Comparison of ENCODE assay signal across 9 cellular contexts in genomic region chr17:39738568-39738901, GRCh38. TPM values are rescaled to one million over a fixed set of nuclear protein-coding genes. Genes with fewer than 3 reads are reported as not detected.
DNase-seq lines count a peak whose midpoint lies in the region; ATAC-seq, FAIRE-seq and TF ChIP-seq lines count a peak whose summit lies in the region.
"Had no signal": no experiment of that assay in that cellular context is flagged by ENCODE, and none has a peak within 500 bp of the region (broad histone marks: within the 10 kb centered on the region; RNA-seq: fewer than 3 reads in every experiment).

No MANE protein-coding gene starts in this region.

- peak overlapping the region; percentile 20; the same call in 1 of the 2 replicates for H4K8ac ChIP-seq in H1 (ENCODE audit: extremely low read depth, insufficient read depth, low read length)

- no peaks in the 10 kb centered on the region for H3K9me3 Mint-ChIP-seq in activated CD4-positive, alpha-beta T cell treated with anti-CD3 and anti-CD28 coated beads, Interleukin-2, amount 10 ng/mL, durations not matched to agents 24 days and 14 days
- no peaks in the 10 kb centered on the region for H3K9me3 Mint-ChIP-seq in neural progenitor cell

- peak overlapping the region; percentile 4 for H3K56ac ChIP-seq in H1 (replicated peaks; ENCODE audit: insufficient read length, low read depth, low read length)

- H4K20me1 ChIP-seq in H1 (replicated peaks in 1 of 2; ENCODE audit: control insufficient read depth in 1 of 2, insufficient read depth in 2 of 2, low read length in 2 of 2) (no peaks in the 10 kb centered on the region), neural progenitor cell (ENCODE audit: low read depth) (no peaks in the 10 kb centered on the region)
- H4K20me1 ChIP-seq: BLaER1 had no signal

- H2BK120ac ChIP-seq in H1 (replicated peaks; ENCODE audit: low read depth, low read length): no peak overlapping the region

- peaks cover 9% of the 10 kb centered on the region for H3K79me1 ChIP-seq in H1 (ENCODE audit: low read depth, low read length)

- TF ChIP-seq CTCF in H1 (IDR thresholded peaks at IDR 0.05; ENCODE audit: control extremely low read depth in 1 of 3, insufficient read depth in 1 of 3, low read depth in 1 of 3, low read length in 3 of 3) (no peak), neural progenitor cell (IDR thresholded peaks at IDR 0.05) (no peak)

- peak overlapping the region; percentile 5 for H4K5ac ChIP-seq in H1 (ENCODE audit: insufficient read length, low read depth, low read length)

- H3K9me3 ChIP-seq in H1 (ENCODE audit: insufficient read depth in 2 of 2, low read depth in 1 of 2, low read length in 1 of 2) (no peaks in the 10 kb centered on the region), neural progenitor cell (ENCODE audit: low read depth) (no peaks in the 10 kb centered on the region)
- H3K9me3 ChIP-seq: BLaER1 had no signal

- no peak overlapping the region for H3K14ac ChIP-seq in H1 (ENCODE audit: insufficient read length)

- no peak for ATAC-seq in HG02840 (IDR thresholded peaks at IDR 0.05; ENCODE audit: low FRiP score, unreplicated experiment)
- ATAC-seq in GM21717 (IDR thresholded peaks at IDR 0.05; ENCODE audit: unreplicated experiment): no peak

- no peak for TF ChIP-seq RAD21 in H1 (IDR thresholded peaks at IDR 0.05 in 1 of 2, conservative IDR thresholded peaks at IDR 0.05 in 1 of 2; ENCODE audit: low read depth in 2 of 2, low read length in 2 of 2)

- no peak for FAIRE-seq in H1 (lab: Jason Lieb, UNC)

- H3K4ac ChIP-seq in H1 (replicated peaks; ENCODE audit: insufficient read length, low read depth, low read length): no peak overlapping the region

- 0% methylated on average over 12 of the region's 13 CpGs; no CpG with 5 or more reads in 1 of the 2 experiments for WGBS in H1 (ENCODE audit: extremely low coverage in 1 of 2, insufficient coverage in 1 of 2, insufficient read length in 1 of 2, insufficient replicate concordance in 2 of 2, low coverage in 1 of 2, low lambda C conversion rate in 2 of 2, missing lambda C conversion rate in 1 of 2), 2 experiments

- peaks cover 25% of the 10 kb centered on the region for H3K4me1 Mint-ChIP-seq in activated CD4-positive, alpha-beta T cell treated with anti-CD3 and anti-CD28 coated beads, Interleukin-2, amount 10 ng/mL, durations not matched to agents 24 days and 14 days
- H3K4me1 Mint-ChIP-seq in neural progenitor cell: peaks cover 15% of the 10 kb centered on the region

- H3K23ac ChIP-seq in H1 (ENCODE audit: insufficient read length): no peak overlapping the region

- no peaks in the 10 kb centered on the region for H3K27me3 ChIP-seq in H1 (replicated peaks in 1 of 4; ENCODE audit: control insufficient read depth in 3 of 4, extremely low read depth in 1 of 4, insufficient read depth in 3 of 4, low read length in 3 of 4)
- H3K27me3 ChIP-seq in neural progenitor cell: peaks cover 29% of the 10 kb centered on the region

- peak overlapping the region; percentile 62 for H3K18ac ChIP-seq in H1 (ENCODE audit: extremely low read depth, low read length)

- H3K9ac ChIP-seq in H1 (replicated peaks in 1 of 4; ENCODE audit: extremely low read depth in 1 of 4, low read depth in 3 of 4, low read length in 3 of 4): peak overlapping the region; percentile 64 to 83 (median 80)
- no peak overlapping the region for H3K9ac ChIP-seq in neural progenitor cell
- H3K9ac ChIP-seq: BLaER1 had no signal

- H3K4me3 Mint-ChIP-seq in activated CD4-positive, alpha-beta T cell treated with anti-CD3 and anti-CD28 coated beads, Interleukin-2, amount 10 ng/mL, durations not matched to agents 24 days and 14 days: peak overlapping the region; percentile 80
- peak overlapping the region; percentile 74 for H3K4me3 Mint-ChIP-seq in neural progenitor cell

- H3K36me3 ChIP-seq in H1 (ENCODE audit: control insufficient read depth in 2 of 4, insufficient read depth in 4 of 4, low read length in 3 of 4) (peaks cover 4 to 12% (median 6%) of the 10 kb centered on the region in 4 experiments; a peak in 5 of 8 replicates), neural progenitor cell (no peaks in the 10 kb centered on the region)
- H3K36me3 ChIP-seq: BLaER1 had no signal

- H2BK20ac ChIP-seq in H1 (ENCODE audit: low read length): no peak overlapping the region

- no peak overlapping the region for H2AK5ac ChIP-seq in H1 (ENCODE audit: low read depth, low read length)

- DNase-seq in NCI-H2196 (lab: John Stamatoyannopoulos, UW; ENCODE audit: unreplicated experiment) (peak; percentile 31), NCI-H2196 treated with DMSO at 0.1 percent for 48 hours (lab: John Stamatoyannopoulos, UW; ENCODE audit: unreplicated experiment) (no peak), H1 (ENCODE audit: low read depth in 1 of 2, low spot score in 2 of 2) (peak in 1 of 2 experiments; percentile 78), neural progenitor cell (ENCODE audit: low spot score) (peak; percentile 58), SHP77 (lab: John Stamatoyannopoulos, UW) (no peak)
- DNase-seq in activated CD4-positive, alpha-beta T cell treated with anti-CD3 and anti-CD28 coated beads, Interleukin-2, amount 10 ng/mL, durations not matched to agents 24 days and 14 days: peak; percentile 85

- CTCF ChIA-PET in H1 (lab: Charles Lee; ENCODE audit: partially characterized antibody): interaction anchor here (2.3 kb wide), 1 partner anchor 8 kb away, joined by 23 read pairs; the partner anchor contains the start of gene MIEN1

- H3K27ac ChIP-seq in H1 (ENCODE audit: low read depth, low read length) (peak overlapping the region; percentile 61; the same call in 1 of the 2 replicates), neural progenitor cell (no peak overlapping the region)
- H3K27ac ChIP-seq: BLaER1 had no signal

- intact Hi-C loops in activated CD4-positive, alpha-beta T cell treated with anti-CD3 and anti-CD28 coated beads, Interleukin-2, amount 10 ng/mL, durations not matched to agents 24 days and 14 days (cut with micrococcal nuclease): no loop called here

- peaks cover 23% of the 10 kb centered on the region for H3K23me2 ChIP-seq in H1 (ENCODE audit: low read depth, low read length)

- H3K4me3 ChIP-seq in H1 (ENCODE audit: extremely low read depth in 1 of 4, insufficient read depth in 2 of 4, low read depth in 3 of 4, low read length in 4 of 4): peak overlapping the region; percentile 54 to 86 (median 82)
- peak overlapping the region; percentile 62 for H3K4me3 ChIP-seq in neural progenitor cell

- H3K4me2 ChIP-seq in H1 (ENCODE audit: insufficient read depth in 1 of 2, low read depth in 2 of 2, low read length in 2 of 2) (peak overlapping the region; percentile 83 to 96), neural progenitor cell (peak overlapping the region; percentile 99)

- H3K79me2 ChIP-seq in H1 (ENCODE audit: control insufficient read depth in 1 of 2, insufficient read depth in 2 of 2, low read length in 2 of 2): peaks cover 0 to 16% of the 10 kb centered on the region in 2 experiments; a peak in 2 of 4 replicates
- no peaks in the 10 kb centered on the region for H3K79me2 ChIP-seq in neural progenitor cell (ENCODE audit: low read depth)

- TF ChIP-seq EP300 in H1 (IDR thresholded peaks at IDR 0.05; ENCODE audit: borderline replicate concordance in 1 of 2, low read depth in 2 of 2, low read length in 2 of 2): no peak

- TF ChIP-seq POLR2A in H1 (IDR thresholded peaks at IDR 0.05; ENCODE audit: control extremely low read depth in 1 of 2, low read depth in 2 of 2, low read length in 2 of 2): 0 out of 3 replicates have a peak, but pooled peaks of 1 of the 2 experiments have one; percentile 4

- peak overlapping the region; percentile 84 for H3K27ac Mint-ChIP-seq in activated CD4-positive, alpha-beta T cell treated with anti-CD3 and anti-CD28 coated beads, Interleukin-2, amount 10 ng/mL, durations not matched to agents 24 days and 14 days
- no peak overlapping the region for H3K27ac Mint-ChIP-seq in neural progenitor cell

- peak overlapping the region; percentile 46; the same call in 1 of the 2 replicates for H2BK15ac ChIP-seq in H1 (ENCODE audit: low read length)

- peaks cover 18% of the 10 kb centered on the region for H3K27me3 Mint-ChIP-seq in activated CD4-positive, alpha-beta T cell treated with anti-CD3 and anti-CD28 coated beads, Interleukin-2, amount 10 ng/mL, durations not matched to agents 24 days and 14 days
- H3K27me3 Mint-ChIP-seq in neural progenitor cell (ENCODE audit: insufficient read depth, low read depth): peaks cover 54% of the 10 kb centered on the region

- H3F3A ChIP-seq in neural progenitor cell (ENCODE audit: low read depth): peaks cover 24% of the 10 kb centered on the region

- H3K36me3 Mint-ChIP-seq in activated CD4-positive, alpha-beta T cell treated with anti-CD3 and anti-CD28 coated beads, Interleukin-2, amount 10 ng/mL, durations not matched to agents 24 days and 14 days (ENCODE audit: low read depth): no peaks in the 10 kb centered on the region
- H3K36me3 Mint-ChIP-seq in neural progenitor cell: no peaks in the 10 kb centered on the region

- H4K91ac ChIP-seq in H1 (replicated peaks; ENCODE audit: insufficient read length, low read length): no peak overlapping the region

- H2BK5ac ChIP-seq in H1 (ENCODE audit: low read depth, low read length): peak overlapping the region; percentile 66; the same call in 1 of the 2 replicates

- POLR2A ChIA-PET in H1 (lab: Charles Lee; ENCODE audit: partially characterized antibody): interaction anchor here (0.7 to 2.3 kb wide), 7 partner anchors 9 to 68 kb away, joined by 3 to 43 read pairs (median 5); partner anchors contain the start of gene MIEN1

- H2AFZ ChIP-seq in H1 (ENCODE audit: low read length): no peak overlapping the region
- H2AFZ ChIP-seq in neural progenitor cell (replicated peaks): peak overlapping the region; percentile 100

- H3K4me1 ChIP-seq in H1 (replicated peaks in 1 of 4; ENCODE audit: control insufficient read depth in 3 of 4, insufficient read depth in 4 of 4, low read length in 3 of 4) (peaks cover 5 to 31% (median 23%) of the 10 kb centered on the region in 4 experiments), neural progenitor cell (peaks cover 17% of the 10 kb centered on the region)

- no peak overlapping the region for H2BK12ac ChIP-seq in H1 (ENCODE audit: low read depth, low read length)

RNA-seq across cellular contexts. Expression of gene GRB7, which starts 0.8 kb away (rescaled TPM):
- 0.30 TPM in 1 of 2 replicates, not detected in the other for total RNA-seq in activated CD4-positive, alpha-beta T cell treated with anti-CD3 and anti-CD28 coated beads, Interleukin-2, amount 10 ng/mL, durations not matched to agents 24 days and 14 days
- total RNA-seq in H1 (2021; fragmentation: NEBNext Ultra II Directional; extraction: Animal tissue kit (Norgen Biotek cat#: 25700)): 30.9 and 32.2 TPM in 2 replicates
- polyA plus RNA-seq in H1 (2011; rRNA removed): 41.5 and 61.7 TPM in 2 replicates
- polyA plus RNA-seq in H1 (2011; cell fraction: cytosol; rRNA removed): 33.0 TPM
- 110 TPM for polyA plus RNA-seq in H1 (2011; cell fraction: nucleus; rRNA removed)
- polyA plus RNA-seq in H1 (2012, experiment 1 of 2): 31.1 to 38.6 TPM (median 35.7 TPM) in 4 replicates
- polyA plus RNA-seq in H1 (2012, experiment 2 of 2): 33.5 TPM
- 26.5 TPM for polyA plus RNA-seq in H1 (2013, experiment 1 of 2)
- 24.6 TPM for polyA plus RNA-seq in H1 (2013, experiment 2 of 2)
- polyA minus RNA-seq in H1 (2011; rRNA and poly(A)+ RNA removed): 25.6 and 31.4 TPM in 2 replicates
- polyA minus RNA-seq in H1 (2011; cell fraction: cytosol; rRNA and poly(A)+ RNA removed): 25.5 TPM
- polyA minus RNA-seq in H1 (2011; cell fraction: nucleus; rRNA and poly(A)+ RNA removed): 36.4 TPM
- 6.0 and 8.0 TPM in 2 replicates for total RNA-seq in neural progenitor cell (ENCODE audit: low replicate concordance)

RNA-seq across cellular contexts. Expression of gene MIEN1, which starts 8.2 kb away (rescaled TPM):
- 29.8 and 33.4 TPM in 2 replicates for total RNA-seq in activated CD4-positive, alpha-beta T cell treated with anti-CD3 and anti-CD28 coated beads, Interleukin-2, amount 10 ng/mL, durations not matched to agents 24 days and 14 days
- 29.6 and 30.0 TPM in 2 replicates for total RNA-seq in H1 (2021; fragmentation: NEBNext Ultra II Directional; extraction: Animal tissue kit (Norgen Biotek cat#: 25700))
- polyA plus RNA-seq in H1 (2011; rRNA removed): 54.9 and 57.9 TPM in 2 replicates
- polyA plus RNA-seq in H1 (2011; cell fraction: cytosol; rRNA removed): 54.6 TPM
- 42.7 TPM for polyA plus RNA-seq in H1 (2011; cell fraction: nucleus; rRNA removed)
- polyA plus RNA-seq in H1 (2012, experiment 1 of 2): 37.9 to 58.0 TPM (median 50.9 TPM) in 4 replicates
- 59.0 TPM for polyA plus RNA-seq in H1 (2012, experiment 2 of 2)
- 49.1 TPM for polyA plus RNA-seq in H1 (2013, experiment 1 of 2)
- 49.1 TPM for polyA plus RNA-seq in H1 (2013, experiment 2 of 2)
- 20.0 and 21.9 TPM in 2 replicates for polyA minus RNA-seq in H1 (2011; rRNA and poly(A)+ RNA removed)
- 19.7 TPM for polyA minus RNA-seq in H1 (2011; cell fraction: cytosol; rRNA and poly(A)+ RNA removed)
- 24.2 TPM for polyA minus RNA-seq in H1 (2011; cell fraction: nucleus; rRNA and poly(A)+ RNA removed)
- total RNA-seq in neural progenitor cell (ENCODE audit: low replicate concordance): 20.1 and 27.6 TPM in 2 replicates

RNA-seq across cellular contexts. Expression of gene ERBB2, which starts 38.7 kb away (rescaled TPM):
- total RNA-seq in activated CD4-positive, alpha-beta T cell treated with anti-CD3 and anti-CD28 coated beads, Interleukin-2, amount 10 ng/mL, durations not matched to agents 24 days and 14 days: 3.1 and 4.3 TPM in 2 replicates
- total RNA-seq in H1 (2021; fragmentation: NEBNext Ultra II Directional; extraction: Animal tissue kit (Norgen Biotek cat#: 25700)): 394 and 403 TPM in 2 replicates
- polyA plus RNA-seq in H1 (2011; rRNA removed): 183 and 278 TPM in 2 replicates
- 174 TPM for polyA plus RNA-seq in H1 (2011; cell fraction: cytosol; rRNA removed)
- 329 TPM for polyA plus RNA-seq in H1 (2011; cell fraction: nucleus; rRNA removed)
- polyA plus RNA-seq in H1 (2012, experiment 1 of 2): 181 to 248 TPM (median 223 TPM) in 4 replicates
- polyA plus RNA-seq in H1 (2012, experiment 2 of 2): 260 TPM
- 199 TPM for polyA plus RNA-seq in H1 (2013, experiment 1 of 2)
- 211 TPM for polyA plus RNA-seq in H1 (2013, experiment 2 of 2)
- 255 and 261 TPM in 2 replicates for polyA minus RNA-seq in H1 (2011; rRNA and poly(A)+ RNA removed)
- 264 TPM for polyA minus RNA-seq in H1 (2011; cell fraction: cytosol; rRNA and poly(A)+ RNA removed)
- polyA minus RNA-seq in H1 (2011; cell fraction: nucleus; rRNA and poly(A)+ RNA removed): 204 TPM
- total RNA-seq in neural progenitor cell (ENCODE audit: low replicate concordance): 75.2 and 116 TPM in 2 replicates

RNA-seq across cellular contexts. Expression of gene PGAP3, which starts 50.7 kb away (rescaled TPM):
- total RNA-seq in activated CD4-positive, alpha-beta T cell treated with anti-CD3 and anti-CD28 coated beads, Interleukin-2, amount 10 ng/mL, durations not matched to agents 24 days and 14 days: 12.5 and 13.5 TPM in 2 replicates
- 18.5 and 21.0 TPM in 2 replicates for total RNA-seq in H1 (2021; fragmentation: NEBNext Ultra II Directional; extraction: Animal tissue kit (Norgen Biotek cat#: 25700))
- 30.7 and 32.2 TPM in 2 replicates for polyA plus RNA-seq in H1 (2011; rRNA removed)
- polyA plus RNA-seq in H1 (2011; cell fraction: cytosol; rRNA removed): 26.7 TPM
- 97.3 TPM for polyA plus RNA-seq in H1 (2011; cell fraction: nucleus; rRNA removed)
- 16.4 to 26.1 TPM (median 23.6 TPM) in 4 replicates for polyA plus RNA-seq in H1 (2012, experiment 1 of 2)
- polyA plus RNA-seq in H1 (2012, experiment 2 of 2): 17.3 TPM
- 16.2 TPM for polyA plus RNA-seq in H1 (2013, experiment 1 of 2)
- 14.6 TPM for polyA plus RNA-seq in H1 (2013, experiment 2 of 2)
- polyA minus RNA-seq in H1 (2011; rRNA and poly(A)+ RNA removed): 28.0 and 33.0 TPM in 2 replicates
- polyA minus RNA-seq in H1 (2011; cell fraction: cytosol; rRNA and poly(A)+ RNA removed): 11.7 TPM
- polyA minus RNA-seq in H1 (2011; cell fraction: nucleus; rRNA and poly(A)+ RNA removed): 13.7 TPM
- 6.6 and 26.1 TPM in 2 replicates for total RNA-seq in neural progenitor cell (ENCODE audit: low replicate concordance)

Comparison
In these comparisons a context has a peak if more than half of its experiments do, and no peak if none do; other contexts are left out.
1. DNase-seq: peak in NCI-H2196 (single experiment), activated CD4-positive, alpha-beta T cell treated with anti-CD3 and anti-CD28 coated beads, Interleukin-2, amount 10 ng/mL, durations not matched to agents 24 days and 14 days (single experiment) and neural progenitor cell (single experiment); none in NCI-H2196 treated with DMSO at 0.1 percent for 48 hours (single experiment) and SHP77 (0 of 2).
2. RNA of gene ERBB2, which starts 38.7 kb away (total RNA-seq): 394 to 403 TPM in H1 and 75.2 to 116 TPM in neural progenitor cell; 3.1 to 4.3 TPM in activated CD4-positive, alpha-beta T cell treated with anti-CD3 and anti-CD28 coated beads, Interleukin-2, amount 10 ng/mL, durations not matched to agents 24 days and 14 days; every median in the first group is over 10 times any median in the second.